Comparison of ENCODE assay signal across 15 cellular contexts in genomic region chr7:28433604-28434254, GRCh38. TPM values are rescaled to one million over a fixed set of nuclear protein-coding genes. Genes with fewer than 3 reads are reported as not detected.
A peak's percentile ranks its signal among the peaks of the same experiment; 100 is the strongest.
DNase-seq lines count a peak whose midpoint lies in the region; ATAC-seq and TF ChIP-seq lines count a peak whose summit lies in the region.
"Had no signal": no experiment of that assay in that cellular context is flagged by ENCODE, and none has a peak within 500 bp of the region (broad histone marks: within the 10 kb centered on the region; RNA-seq: fewer than 3 reads in every experiment).

No MANE protein-coding gene starts in this region.

- no peaks in the 10 kb centered on the region for H3K79me2 ChIP-seq in H9 (ENCODE audit: insufficient read depth, low read length)

- no peak overlapping the region for H3K14ac ChIP-seq in H9 (ENCODE audit: insufficient read depth, low read length)

- no peak overlapping the region for H4K91ac ChIP-seq in H9 (ENCODE audit: insufficient read length, low read depth, low read length)

- H3T11ph ChIP-seq in H9 (ENCODE audit: low read length): no peak overlapping the region

- no peak overlapping the region for H3K18ac ChIP-seq in H9 (ENCODE audit: insufficient read length, low read depth, low read length)

- no peaks in the 10 kb centered on the region for H3K9me3 Mint-ChIP-seq in H9
- H3K9me3 Mint-ChIP-seq: natural killer cell treated with Interleukin-12 subunit alpha and Interleukin-12 subunit beta and Interleukin-15 and Interleukin-18, amount 100 ng/mL, for 72 hours had no signal

- H3K23ac ChIP-seq in H9 (ENCODE audit: insufficient read length, low read depth, low read length): no peak overlapping the region

- no peak overlapping the region for H3K4me3 Mint-ChIP-seq in H9
- H3K4me3 Mint-ChIP-seq: activated CD8-positive, alpha-beta memory T cell treated with anti-CD3 and anti-CD28 coated beads, Interleukin-2, amount 10 ng/mL, durations not matched to agents 7 days and 5 days; natural killer cell treated with Interleukin-12 subunit alpha and Interleukin-12 subunit beta and Interleukin-15 and Interleukin-18, amount 100 ng/mL, for 72 hours had no signal

- H4K8ac ChIP-seq in H9 (replicated peaks; ENCODE audit: insufficient read length, low read depth, low read length): no peak overlapping the region

- no peaks in the 10 kb centered on the region for H3K79me1 ChIP-seq in H9 (ENCODE audit: insufficient read depth, low read depth, low read length, poor library complexity, severe bottlenecking)

- no peak overlapping the region for H3K4me2 ChIP-seq in H9 (ENCODE audit: insufficient read depth, insufficient read length, low read length)

- H3K27ac Mint-ChIP-seq in H9: peak overlapping the region; percentile 25 to 94 (median 52); a peak in 5 of 7 replicates
- H3K27ac Mint-ChIP-seq: activated CD8-positive, alpha-beta memory T cell treated with anti-CD3 and anti-CD28 coated beads, Interleukin-2, amount 10 ng/mL, durations not matched to agents 7 days and 5 days; natural killer cell treated with Interleukin-12 subunit alpha and Interleukin-12 subunit beta and Interleukin-15 and Interleukin-18, amount 100 ng/mL, for 72 hours had no signal

- no peak overlapping the region for H2BK12ac ChIP-seq in H9 (ENCODE audit: insufficient read length, low read depth, low read length)

- H2BK120ac ChIP-seq in H9 (ENCODE audit: low read depth, low read length, poor library complexity, severe bottlenecking): no peak overlapping the region

- H2BK5ac ChIP-seq in H9 (ENCODE audit: insufficient read length, low read length): no peak overlapping the region

- H3K27me3 ChIP-seq in A673 (replicated peaks; ENCODE audit: insufficient read depth, low read depth, low read length, poor library complexity): peaks cover 3% of the 10 kb centered on the region
- no peaks in the 10 kb centered on the region; the same call in 1 of the 2 replicates for H3K27me3 ChIP-seq in H9 (ENCODE audit: insufficient read depth, low read length)
- no peaks in the 10 kb centered on the region for H3K27me3 ChIP-seq in Peyer's patch
- peaks cover 73% of the 10 kb centered on the region for H3K27me3 ChIP-seq in WERI-Rb-1 (ENCODE audit: insufficient read depth, low read depth, severe bottlenecking)

- H2BK15ac ChIP-seq in H9 (ENCODE audit: low read depth, low read length): no peak overlapping the region

- no peak overlapping the region for H3K9ac ChIP-seq in H9 (ENCODE audit: extremely low read depth, insufficient read length, low read length)

- ATAC-seq in HG03095 (IDR thresholded peaks at IDR 0.05; ENCODE audit: unreplicated experiment): no peak
- ATAC-seq: activated CD8-positive, alpha-beta memory T cell treated with anti-CD3 and anti-CD28 coated beads, Interleukin-2, amount 10 ng/mL, durations not matched to agents 7 days and 5 days; natural killer cell treated with Interleukin-12 subunit alpha and Interleukin-12 subunit beta and Interleukin-15 and Interleukin-18, amount 100 ng/mL, for 72 hours had no signal

- no CpG with 5 or more reads among the region's 6 CpGs for WGBS in H9 (ENCODE audit: extremely low coverage, insufficient read length, low lambda C conversion rate)

- intact Hi-C loops in A673 (cut with micrococcal nuclease; ENCODE audit: unreplicated experiment): no loop called here

- no peaks in the 10 kb centered on the region for H3K27me3 Mint-ChIP-seq in H9 (ENCODE audit: low read depth)

- H3K36me3 ChIP-seq in A673 (ENCODE audit: insufficient read depth, low read length, poor library complexity, severe bottlenecking): no peaks in the 10 kb centered on the region
- no peaks in the 10 kb centered on the region for H3K36me3 ChIP-seq in Peyer's patch
- H3K36me3 ChIP-seq in WERI-Rb-1: no peaks in the 10 kb centered on the region
- H3K36me3 ChIP-seq: thoracic aorta had no signal

- peaks cover 3% of the 10 kb centered on the region for H4K20me1 ChIP-seq in H9 (ENCODE audit: control insufficient read depth, insufficient read depth, insufficient read length)

- CTCF ChIA-PET in A673 (lab: Charles Lee): no interaction called here

- H3K4me3 ChIP-seq in A673 (ENCODE audit: low read depth, low read length, poor library complexity, severe bottlenecking) (no peak overlapping the region), fibroblast of villous mesenchyme (ENCODE audit: low read depth, low read length) (no peak overlapping the region), Peyer's patch (no peak overlapping the region), WERI-Rb-1 (ENCODE audit: low read depth, low read length) (no peak overlapping the region)
- H3K4me3 ChIP-seq: thoracic aorta had no signal

- H3K9me3 ChIP-seq in A673 (ENCODE audit: low read depth, low read length, poor library complexity, severe bottlenecking) (no peaks in the 10 kb centered on the region), H9 (ENCODE audit: control insufficient read depth, low read depth, low read length) (no peaks in the 10 kb centered on the region), Peyer's patch (no peaks in the 10 kb centered on the region), WERI-Rb-1 (ENCODE audit: severe bottlenecking) (no peaks in the 10 kb centered on the region)
- H3K9me3 ChIP-seq: thoracic aorta had no signal

- H3K4me1 Mint-ChIP-seq in H9: peaks cover 51 to 61% of the 10 kb centered on the region in 2 experiments
- H3K4me1 Mint-ChIP-seq: activated CD8-positive, alpha-beta memory T cell treated with anti-CD3 and anti-CD28 coated beads, Interleukin-2, amount 10 ng/mL, durations not matched to agents 7 days and 5 days had no signal

- POLR2A ChIA-PET in A673 (lab: Charles Lee; ENCODE audit: low non-redundant PET): no interaction called here

- no peak overlapping the region for H4K5ac ChIP-seq in H9 (ENCODE audit: insufficient read length, low read depth, low read length)

- no peaks in the 10 kb centered on the region for H3K36me3 Mint-ChIP-seq in H9 (ENCODE audit: insufficient read depth in 1 of 3, low read depth in 3 of 3)
- H3K36me3 Mint-ChIP-seq: activated CD8-positive, alpha-beta memory T cell treated with anti-CD3 and anti-CD28 coated beads, Interleukin-2, amount 10 ng/mL, durations not matched to agents 7 days and 5 days; natural killer cell treated with Interleukin-12 subunit alpha and Interleukin-12 subunit beta and Interleukin-15 and Interleukin-18, amount 100 ng/mL, for 72 hours had no signal

- H2AK5ac ChIP-seq in H9 (ENCODE audit: insufficient read length, low read length): no peak overlapping the region

- no peaks in the 10 kb centered on the region for H3K23me2 ChIP-seq in H9 (ENCODE audit: insufficient read length, low read depth, low read length, poor library complexity, severe bottlenecking)

- peak; percentile 42 for DNase-seq in A673 (ENCODE audit: low spot score)
- peak; percentile 72 for DNase-seq in H9
- DNase-seq in SHP77 (lab: John Stamatoyannopoulos, UW): peak; percentile 19 to 38
- DNase-seq in fibroblast of villous mesenchyme (ENCODE audit: low read depth): peak; percentile 82
- no peak for DNase-seq in Peyer's patch
- no peak for DNase-seq in hepatic stellate cell (ENCODE audit: low spot score)
- DNase-seq in WERI-Rb-1: no peak
- DNase-seq: activated CD8-positive, alpha-beta memory T cell treated with anti-CD3 and anti-CD28 coated beads, Interleukin-2, amount 10 ng/mL, durations not matched to agents 7 days and 5 days; central memory CD4-positive, alpha-beta T cell; NCI-H1930; stimulated activated CD4-positive, alpha-beta T cell treated with anti-CD3 and anti-CD28 coated beads, Interleukin-2, amount 100 ng/mL, for 24 hours; T-helper 1 cell had no signal

- H3K4me1 ChIP-seq in A673 (ENCODE audit: insufficient read depth, low read length, poor library complexity, severe bottlenecking): no peaks in the 10 kb centered on the region
- peaks cover 12% of the 10 kb centered on the region; the same call in 1 of the 2 replicates for H3K4me1 ChIP-seq in H9 (ENCODE audit: insufficient read depth, low read length)
- H3K4me1 ChIP-seq in Peyer's patch: no peaks in the 10 kb centered on the region

- TF ChIP-seq CTCF in A673 (conservative IDR thresholded peaks at IDR 0.05; ENCODE audit: low read depth, low read length) (no peak), H9 (conservative IDR thresholded peaks at IDR 0.05) (no peak), fibroblast of villous mesenchyme (IDR thresholded peaks at IDR 0.05; ENCODE audit: insufficient read depth, low read depth, low read length) (no peak), Peyer's patch (IDR thresholded peaks at IDR 0.05) (no peak), WERI-Rb-1 (IDR thresholded peaks at IDR 0.05; ENCODE audit: low read depth, low read length) (no peak)

- BruUV-seq in A673 (replicated peaks; lab: Mats Ljungman, UMichigan): no TSS peak

- H3K27ac ChIP-seq in A673 (ENCODE audit: low read depth, low read length, poor library complexity, severe bottlenecking) (no peak overlapping the region), H9 (ENCODE audit: insufficient read length, low read depth, low read length) (peak overlapping the region; percentile 29), Peyer's patch (no peak overlapping the region), WERI-Rb-1 (no peak overlapping the region)
- H3K27ac ChIP-seq: thoracic aorta had no signal

- H2AFZ ChIP-seq in H9 (ENCODE audit: low read length): no peak overlapping the region

- H3K56ac ChIP-seq in H9 (ENCODE audit: insufficient read length, low read depth, low read length): no peak overlapping the region

- no peak overlapping the region for H3K4ac ChIP-seq in H9 (ENCODE audit: low read depth, low read length)

- TF ChIP-seq POLR2A in Peyer's patch (IDR thresholded peaks at IDR 0.05): no peak

- H2BK20ac ChIP-seq in H9 (ENCODE audit: low read depth, low read length, poor library complexity, severe bottlenecking): no peak overlapping the region

RNA-seq across cellular contexts. Expression of gene CREB5, which starts 21.4 kb away (rescaled TPM):
- total RNA-seq in A673 (2021) (7.1 and 10.3 TPM in 2 replicates), H9 (2021) (3.3 and 4.0 TPM in 2 replicates), fibroblast of villous mesenchyme (6.0 and 9.3 TPM in 2 replicates), Peyer's patch (10 to 100 TPM in 3 of 4 donors, under 1 TPM in 1; 0.88 to 31.4 (median 15.9) TPM)
- total RNA-seq: activated CD8-positive, alpha-beta memory T cell treated with anti-CD3 and anti-CD28 coated beads, Interleukin-2, amount 10 ng/mL, durations not matched to agents 7 days and 5 days had no signal

Comparison
In these comparisons a context has a peak if more than half of its experiments do, and no peak if none do; other contexts are left out.
1. DNase-seq: peak in A673 (single experiment), H9 (single experiment), SHP77 (2 of 2) and fibroblast of villous mesenchyme (single experiment); none in Peyer's patch (0 of 3), hepatic stellate cell (single experiment) and WERI-Rb-1 (single experiment).